Comparison of ENCODE assay signal across 8 cellular contexts in the genomic region with DNA sequence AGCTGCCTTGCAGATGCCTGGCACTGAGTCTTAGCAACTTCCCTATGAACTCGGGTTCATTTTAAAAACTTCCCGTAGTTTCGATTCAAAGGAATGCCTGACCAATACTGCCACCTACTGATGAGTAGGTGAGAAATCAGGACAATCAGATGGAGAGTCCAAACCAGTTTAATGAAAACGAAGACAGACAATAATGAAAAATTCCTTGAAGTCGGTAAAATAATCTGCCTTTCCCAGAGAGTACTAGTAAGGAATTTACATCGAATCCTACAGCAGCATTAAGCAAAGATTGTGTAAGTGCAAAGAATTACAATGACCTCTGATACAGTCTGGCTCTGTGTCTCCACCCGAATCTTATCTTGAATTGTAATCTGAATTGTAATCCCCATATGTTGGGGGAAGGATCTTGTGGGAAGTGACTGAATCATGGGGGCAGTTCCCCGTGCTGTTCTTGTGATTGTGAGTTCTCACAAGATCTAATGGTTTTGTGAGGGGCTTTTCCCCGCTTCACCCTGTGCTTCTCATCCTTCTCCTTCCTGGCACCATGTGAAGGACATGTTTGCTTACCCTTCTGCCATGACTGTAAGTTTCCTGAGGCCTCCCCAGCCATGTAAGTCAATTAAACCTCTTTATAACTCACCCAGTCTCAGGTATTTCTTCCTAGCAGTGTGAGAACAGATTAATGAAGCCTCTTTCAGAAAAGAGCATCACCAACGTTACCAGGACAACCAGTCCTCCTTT.
DNase-seq lines count a peak whose midpoint lies in the region; ATAC-seq and TF ChIP-seq lines count a peak whose summit lies in the region.

No MANE protein-coding gene starts in this region.

- in situ Hi-C loops in HAP-1 (cut with MboI; ENCODE audit: low sequenced_read_pairs), result no loop called here

- DNase-seq in Ammon's horn (ENCODE audit: low spot score) (peak; percentile 67), HAP-1 (ENCODE audit: low spot score in 2 of 2) (peak; percentile 24 to 68), PC-3 (peak; percentile 70), memory B cell (ENCODE audit: low spot score in 2 of 2) (no peak), T1000 (lab: John Stamatoyannopoulos, UW) (no peak)
- DNase-seq in effector memory CD8-positive, alpha-beta T cell, result no peak
- DNase-seq in stimulated activated CD4-positive, alpha-beta T cell treated with anti-CD3 and anti-CD28 coated beads, Interleukin-4, amount 100 ng/mL, for 24 hours, result no peak

- ATAC-seq in PC-3 (peak; percentile 71), memory B cell (ENCODE audit: low read depth) (peak; percentile 21), HG02623 (IDR thresholded peaks at IDR 0.05; ENCODE audit: unreplicated experiment) (no peak)
- peak; percentile 53 for ATAC-seq in effector memory CD8-positive, alpha-beta T cell (replicated peaks)

- no peaks in the 10 kb centered on the region for H3K36me3 Mint-ChIP-seq in effector memory CD8-positive, alpha-beta T cell (ENCODE audit: insufficient read depth)
- H3K36me3 Mint-ChIP-seq in memory B cell, result peaks cover 8% of the 10 kb centered on the region

- H3K4me3 Mint-ChIP-seq in effector memory CD8-positive, alpha-beta T cell, result peak overlapping the region; percentile 48 to 50
- peak overlapping the region; percentile 25 for H3K4me3 Mint-ChIP-seq in memory B cell

- peak; percentile 85 for TF ChIP-seq CTCF in PC-3 (conservative IDR thresholded peaks at IDR 0.05; ENCODE audit: low read depth, low read length)

- H3K9me2 ChIP-seq in PC-3 (replicated peaks; ENCODE audit: low read length), result no peaks in the 10 kb centered on the region

- peak overlapping the region; percentile 79 for H2AFZ ChIP-seq in PC-3 (ENCODE audit: low read length)

- no peaks in the 10 kb centered on the region for H3K27me3 Mint-ChIP-seq in effector memory CD8-positive, alpha-beta T cell
- no peaks in the 10 kb centered on the region for H3K27me3 Mint-ChIP-seq in memory B cell

- H3K4me1 Mint-ChIP-seq in effector memory CD8-positive, alpha-beta T cell (ENCODE audit: low read depth in 2 of 2), result peaks cover 4 to 6% of the 10 kb centered on the region in 2 donors
- H3K4me1 Mint-ChIP-seq in memory B cell, result peaks cover 4% of the 10 kb centered on the region

- H3K9me3 Mint-ChIP-seq in effector memory CD8-positive, alpha-beta T cell, result peaks cover 0 to 2% of the 10 kb centered on the region in 2 donors
- H3K9me3 Mint-ChIP-seq in memory B cell, result peaks cover 2% of the 10 kb centered on the region

- H3K4me2 ChIP-seq in PC-3 (ENCODE audit: low read length), result peak overlapping the region; percentile 78

- H3K9me3 ChIP-seq in HAP-1 (no peaks in the 10 kb centered on the region), PC-3 (ENCODE audit: low read length) (no peaks in the 10 kb centered on the region)

- no peaks in the 10 kb centered on the region for H4K20me1 ChIP-seq in PC-3 (ENCODE audit: low read length)

- H3K36me3 ChIP-seq in HAP-1 (replicated peaks) (no peaks in the 10 kb centered on the region), PC-3 (ENCODE audit: low read depth, low read length) (no peaks in the 10 kb centered on the region)

- intact Hi-C loops in PC-3 (cut with micrococcal nuclease), result loop anchor here (1.0 to 5.0 kb wide), 3 partner anchors 76 to 768 kb away; no protein-coding TSS in a partner anchor

- CTCF ChIA-PET in PC-3 (lab: Charles Lee), result interaction anchor here (0.9 to 1.0 kb wide), 2 partner anchors 74 to 205 kb away, joined by 5 to 9 read pairs; no protein-coding TSS in a partner anchor

- H3K9ac ChIP-seq in PC-3 (ENCODE audit: low read length), result peak overlapping the region; percentile 9; the same call in 1 of the 2 replicates

- no peaks in the 10 kb centered on the region for H3K79me2 ChIP-seq in PC-3 (ENCODE audit: low read length)

- H3K27ac ChIP-seq in PC-3 (ENCODE audit: low read length), result peak overlapping the region; percentile 44

- no TSS peak for BruUV-seq in PC-3 (replicated peaks; lab: Mats Ljungman, UMichigan)

- POLR2A ChIA-PET in PC-3 (lab: Charles Lee; ENCODE audit: unreplicated experiment), result no interaction called here

- peak overlapping the region in 1 of 2 donors; percentile 55 for H3K27ac Mint-ChIP-seq in effector memory CD8-positive, alpha-beta T cell
- H3K27ac Mint-ChIP-seq in memory B cell, result no peak overlapping the region

- H3F3A ChIP-seq in PC-3 (ENCODE audit: low read length, unreplicated experiment), result no peaks in the 10 kb centered on the region

- no peaks in the 10 kb centered on the region for H3K27me3 ChIP-seq in HAP-1 (ENCODE audit: low read depth)
- H3K27me3 ChIP-seq in PC-3 (ENCODE audit: low read length), result no peaks in the 10 kb centered on the region

- H3K4me3 ChIP-seq in HAP-1 (no peak overlapping the region), PC-3 (ENCODE audit: low read length) (peak overlapping the region; percentile 49)

- H3K4me1 ChIP-seq in HAP-1, result peaks cover 7% of the 10 kb centered on the region
- peaks cover 7% of the 10 kb centered on the region for H3K4me1 ChIP-seq in PC-3 (ENCODE audit: insufficient read depth, low read length)

Comparison
In these comparisons a context has a peak if more than half of its experiments do, and no peak if none do; other contexts are left out.
1. DNase-seq: peak in Ammon's horn (single experiment), HAP-1 (2 of 2) and PC-3 (single experiment); none in effector memory CD8-positive, alpha-beta T cell (0 of 3), memory B cell (0 of 2), stimulated activated CD4-positive, alpha-beta T cell treated with anti-CD3 and anti-CD28 coated beads, Interleukin-4, amount 100 ng/mL, for 24 hours (single experiment) and T1000 (single experiment).